In the genomic region with DNA sequence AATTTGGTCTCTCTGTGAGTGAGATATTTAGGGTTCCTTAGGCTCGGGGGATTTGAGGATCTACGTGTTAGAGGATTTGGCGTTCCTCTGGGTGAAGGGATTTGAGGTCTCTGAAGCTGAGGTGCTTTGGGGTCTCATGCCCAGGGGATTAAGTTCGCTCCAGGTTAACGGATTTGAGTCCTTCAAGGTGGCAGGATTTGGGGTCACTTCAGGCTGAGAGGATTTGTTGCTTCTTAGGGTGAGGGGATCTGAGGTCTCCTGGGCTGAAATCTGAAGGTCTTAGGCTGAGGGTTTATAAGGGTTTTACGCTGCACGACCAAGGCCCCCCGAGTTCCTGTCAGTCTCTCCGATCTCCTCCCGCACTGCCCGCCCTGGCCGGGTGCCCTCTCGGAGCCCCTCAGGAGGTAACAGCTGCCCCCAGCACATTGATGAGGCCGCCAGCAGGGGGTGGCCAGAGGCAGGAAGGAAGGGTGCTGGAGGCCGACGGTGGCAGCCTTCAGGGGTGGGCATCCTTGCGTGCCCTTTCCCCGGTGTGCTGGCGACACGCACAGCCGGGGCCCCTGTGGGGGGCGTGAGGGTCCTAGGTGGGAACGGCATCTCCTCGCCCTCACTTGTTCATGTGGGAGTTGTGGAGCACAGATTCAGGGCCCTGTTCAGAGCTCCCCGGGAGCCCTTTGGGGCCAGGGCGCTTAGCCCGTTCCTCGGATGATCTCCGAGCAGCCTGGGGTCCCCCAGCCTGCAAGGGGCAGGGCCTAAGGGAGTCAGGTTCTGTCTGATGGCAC, we compare ENCODE assay signal across 25 cellular contexts. TPM values are rescaled to one million over a fixed set of nuclear protein-coding genes. Genes with fewer than 3 reads are reported as not detected.
DNase-seq lines count a peak whose midpoint lies in the region; ATAC-seq, FAIRE-seq and TF ChIP-seq lines count a peak whose summit lies in the region.
"Had no signal": no experiment of that assay in that cellular context is flagged by ENCODE, and none has a peak within 500 bp of the region (broad histone marks: within the 10 kb centered on the region; RNA-seq: fewer than 3 reads in every experiment).

No MANE protein-coding gene starts in this region.

- H3K4me1 ChIP-seq in kidney (ENCODE audit: control insufficient read depth in 1 of 2, insufficient read depth in 1 of 2, low read depth in 1 of 2, low read length in 2 of 2) (no peaks in the 10 kb centered on the region), upper lobe of right lung (no peaks in the 10 kb centered on the region)
- H3K4me1 ChIP-seq: tibial nerve had no signal

- no peaks in the 10 kb centered on the region for H3K9me3 ChIP-seq in kidney (ENCODE audit: control insufficient read depth in 1 of 2, low read length in 2 of 2)
- H3K9me3 ChIP-seq in upper lobe of right lung = no peaks in the 10 kb centered on the region
- H3K9me3 ChIP-seq: ovary, tibial nerve had no signal

- intact Hi-C loops in kidney (cut with DNase I) = no loop called here
- intact Hi-C loops in upper lobe of right lung (cut with DNase I) = no loop called here

- CTCF ChIA-PET in RWPE1 (lab: Yijun Ruan, JAX) = interaction anchor here (1.3 kb wide), 1 partner anchor 23 kb away, joined by 3 read pairs; no protein-coding TSS in a partner anchor

- DNase-seq in stimulated activated CD4-positive, alpha-beta T cell treated with anti-CD3 and anti-CD28 coated beads, Interleukin-4, amount 100 ng/mL, for 1 hour = peak; percentile 0
- no peak for DNase-seq in stimulated activated CD4-positive, alpha-beta T cell treated with anti-CD3 and anti-CD28 coated beads, Interleukin-4, amount 100 ng/mL, for 24 hours
- DNase-seq in RWPE1 (ENCODE audit: low spot score) (no peak), kidney (peak; percentile 53), upper lobe of right lung (peak; percentile 64), hypothalamus (lab: John Stamatoyannopoulos, UW) (no peak), NAMALWA (ENCODE audit: low spot score) (no peak)
- DNase-seq: activated CD4-positive, alpha-beta T cell treated with anti-CD3 and anti-CD28 coated beads, Interleukin-2, amount 10 ng/mL, durations not matched to agents 24 days and 14 days; activated CD8-positive, alpha-beta memory T cell treated with anti-CD3 and anti-CD28 coated beads for 24 hours; activated T-cell treated with anti-CD3 and anti-CD28 coated beads for 4 hours; anterior cingulate cortex; DMS153; effector memory CD4-positive, alpha-beta T cell; mammary epithelial cell; NCI-H2107; T-cell had no signal

- H3K9ac ChIP-seq in kidney (ENCODE audit: low read length in 2 of 2) = no peak overlapping the region

- H3K4me3 ChIP-seq in kidney (ENCODE audit: low read length in 2 of 2) = no peak overlapping the region
- H3K4me3 ChIP-seq in upper lobe of right lung = no peak overlapping the region
- H3K4me3 ChIP-seq: coronary artery, ovary, smooth muscle cell, tibial nerve had no signal

- no peak for FAIRE-seq in kidney (lab: Jason Lieb, UNC)

- H3K27ac ChIP-seq in RWPE1 (peak overlapping the region; percentile 12), kidney (ENCODE audit: low read depth in 2 of 2, low read length in 2 of 2) (no peak overlapping the region), upper lobe of right lung (no peak overlapping the region)
- H3K27ac ChIP-seq: coronary artery, ovary, tibial nerve had no signal

- H3K27me3 ChIP-seq in upper lobe of right lung = no peaks in the 10 kb centered on the region
- H3K27me3 ChIP-seq: ovary, tibial nerve had no signal

- H3K36me3 ChIP-seq in kidney (ENCODE audit: control insufficient read depth in 1 of 2, insufficient read depth in 2 of 2, low read length in 2 of 2) (peaks cover 8% of the 10 kb centered on the region in 2 donors), upper lobe of right lung (no peaks in the 10 kb centered on the region)
- H3K36me3 ChIP-seq: ovary had no signal

- ATAC-seq in upper lobe of right lung (no peak), GM21360 (IDR thresholded peaks at IDR 0.05; ENCODE audit: unreplicated experiment) (no peak)
- ATAC-seq: T-cell, WTC11 had no signal

- no peak for TF ChIP-seq CTCF in RWPE1 (conservative IDR thresholded peaks at IDR 0.05; ENCODE audit: low read depth)
- no peak for TF ChIP-seq CTCF in kidney (IDR thresholded peaks at IDR 0.05; ENCODE audit: borderline replicate concordance, extremely low read depth, insufficient read depth)
- TF ChIP-seq CTCF in upper lobe of right lung (IDR thresholded peaks at IDR 0.05) = no peak

- POLR2A ChIA-PET in RWPE1 (lab: Yijun Ruan, JAX; ENCODE audit: low non-redundant PET) = no interaction called here

RNA-seq across cellular contexts. Expression of gene CEP170B, which starts 14.3 kb away (rescaled TPM):
- total RNA-seq in kidney (42.4 TPM), upper lobe of right lung (30.3 TPM)
- polyA plus RNA-seq in kidney (ENCODE audit: insufficient read depth, low read depth, low replicate concordance) = 8.1 TPM
- polyA plus RNA-seq: IgD-negative memory B cell had no signal

RNA-seq across cellular contexts. Expression of gene PLD4, which starts 45.3 kb away (rescaled TPM):
- 3.2 TPM for total RNA-seq in kidney
- not detected for polyA plus RNA-seq in kidney (ENCODE audit: insufficient read depth, low read depth, low replicate concordance)
- total RNA-seq in upper lobe of right lung = 3.1 TPM
- total RNA-seq: NCI-H460, RPMI7951 had no signal

Comparison
In these comparisons a context has a peak if more than half of its experiments do, and no peak if none do; other contexts are left out.
1. DNase-seq: peak in stimulated activated CD4-positive, alpha-beta T cell treated with anti-CD3 and anti-CD28 coated beads, Interleukin-4, amount 100 ng/mL, for 1 hour (single experiment), kidney (single experiment) and upper lobe of right lung (single experiment); none in stimulated activated CD4-positive, alpha-beta T cell treated with anti-CD3 and anti-CD28 coated beads, Interleukin-4, amount 100 ng/mL, for 24 hours (single experiment), RWPE1 (single experiment), hypothalamus (0 of 51) and NAMALWA (single experiment).